ENCODE assay signal across 9 cellular contexts in the genomic region with DNA sequence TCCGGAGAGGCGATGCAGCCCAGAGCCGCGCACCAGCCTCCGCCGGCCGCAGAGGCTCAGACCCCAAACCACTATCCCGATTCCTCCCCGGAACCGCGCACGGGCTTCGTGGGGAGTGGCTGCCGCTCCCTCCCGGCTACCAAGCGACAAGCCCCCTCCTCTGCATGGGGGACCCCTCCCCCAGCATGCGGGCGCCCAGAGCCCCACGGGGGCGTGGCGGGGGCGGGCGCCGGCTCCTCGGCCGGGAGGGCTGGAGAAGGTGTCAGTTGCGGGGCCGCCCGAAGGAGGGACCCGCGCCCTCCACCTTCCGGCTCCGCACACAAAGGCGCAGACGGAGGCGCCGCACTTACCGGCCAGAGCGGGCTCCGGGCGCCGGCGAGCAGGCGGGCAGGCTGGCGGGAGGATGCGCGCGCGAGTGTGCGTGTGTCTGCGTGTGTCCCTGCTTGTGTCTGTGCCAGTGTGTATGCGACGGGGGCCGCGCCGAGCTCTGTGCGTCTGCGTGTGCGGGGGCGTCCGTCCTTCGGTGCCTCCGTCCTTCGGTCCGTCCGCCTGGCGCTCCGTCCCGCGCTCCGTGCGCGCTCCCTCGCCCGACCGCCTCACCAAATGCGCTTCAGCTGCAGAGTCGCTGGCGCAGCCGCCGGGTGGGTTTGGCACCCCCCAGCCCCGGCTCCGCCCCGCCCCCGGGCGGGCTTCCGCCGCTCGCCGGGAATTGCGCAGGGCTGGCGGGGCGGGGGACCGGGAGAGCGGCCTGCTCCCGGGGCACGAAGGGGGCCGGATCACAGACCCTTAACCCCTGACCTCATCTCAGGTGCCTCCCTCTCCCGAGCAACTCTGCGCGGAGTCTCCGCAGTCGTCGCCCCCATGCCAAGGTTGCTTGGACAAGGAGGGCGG. TPM values are rescaled to one million over a fixed set of nuclear protein-coding genes. Genes with fewer than 3 reads are reported as not detected.
DNase-seq lines count a peak whose midpoint lies in the region; ATAC-seq lines count a peak whose summit lies in the region.
"Had no signal": no experiment of that assay in that cellular context is flagged by ENCODE, and none has a peak within 500 bp of the region (broad histone marks: within the 10 kb centered on the region; RNA-seq: fewer than 3 reads in every experiment).

A gene (minus strand): TSS at position 624 of the 891 bp plus-strand sequence. CDS start 19,840 bp downstream, outside the sequence.

- DNase-seq in activated naive CD8-positive, alpha-beta T cell treated with anti-CD3 and anti-CD28 coated beads, Interleukin-2, amount 10 ng/mL, durations not matched to agents 7 days and 5 days, result no peak
- DNase-seq in activated CD4-positive, alpha-beta memory T cell treated with anti-CD3 and anti-CD28 coated beads for 36 hours, result no peak
- DNase-seq in NAMALWA (ENCODE audit: low spot score), result no peak
- no peak for DNase-seq in mucosa of gallbladder (ENCODE audit: low spot score)
- DNase-seq: activated CD8-positive, alpha-beta memory T cell treated with anti-CD3 and anti-CD28 coated beads, Interleukin-2, amount 50 U/mL, for 48 hours had no signal

- H3K9ac ChIP-seq in HUES6 (ENCODE audit: low read length) (peak within 1 kb of the TSS; percentile 45), iPS-15b (ENCODE audit: low read depth, low read length) (peak within 1 kb of the TSS; percentile 30), skeletal muscle tissue (ENCODE audit: low read depth in 1 of 3, low read length in 3 of 3) (no peak within 1 kb of the TSS)

- H3K9me3 ChIP-seq in HUES6 (ENCODE audit: control insufficient read depth, insufficient read depth, low read depth, low read length), result no peaks in the 10 kb centered on the region
- no peaks in the 10 kb centered on the region for H3K9me3 ChIP-seq in iPS-15b (ENCODE audit: control insufficient read depth, insufficient read depth, low read length)
- no peaks in the 10 kb centered on the region for H3K9me3 ChIP-seq in skeletal muscle tissue (ENCODE audit: control insufficient read depth in 3 of 3, low read length in 3 of 3)

- H3K27me3 ChIP-seq in HUES6 (ENCODE audit: control insufficient read depth, insufficient read depth, low read length) (peaks cover 88% of the 10 kb centered on the region), iPS-15b (ENCODE audit: control insufficient read depth, insufficient read depth, low read length) (peaks cover 63% of the 10 kb centered on the region), skeletal muscle tissue (ENCODE audit: control insufficient read depth in 3 of 3, insufficient read depth in 3 of 3, low read length in 3 of 3) (peaks cover 25 to 39% (median 32%) of the 10 kb centered on the region in 3 donors)

- peak within 1 kb of the TSS; percentile 92 for H3K4me3 ChIP-seq in HUES6 (ENCODE audit: low read depth, low read length)
- peak within 1 kb of the TSS; percentile 80 for H3K4me3 ChIP-seq in iPS-15b (ENCODE audit: low read depth, low read length)
- H3K4me3 ChIP-seq in skeletal muscle tissue (ENCODE audit: low read length in 3 of 3), result peak within 1 kb of the TSS in 2 of 3 donors; percentile 43 to 63

- peak within 1 kb of the TSS; percentile 37 for H3K4me3 Mint-ChIP-seq in activated naive CD8-positive, alpha-beta T cell treated with anti-CD3 and anti-CD28 coated beads, Interleukin-2, amount 10 ng/mL, durations not matched to agents 7 days and 5 days
- no peak within 1 kb of the TSS for H3K4me3 Mint-ChIP-seq in activated CD4-positive, alpha-beta memory T cell treated with anti-CD3 and anti-CD28 coated beads for 36 hours

- no peaks in the 10 kb centered on the region for H3K9me3 Mint-ChIP-seq in activated naive CD8-positive, alpha-beta T cell treated with anti-CD3 and anti-CD28 coated beads, Interleukin-2, amount 10 ng/mL, durations not matched to agents 7 days and 5 days
- no peaks in the 10 kb centered on the region for H3K9me3 Mint-ChIP-seq in activated CD4-positive, alpha-beta memory T cell treated with anti-CD3 and anti-CD28 coated beads for 36 hours

- no peak within 1 kb of the TSS for H3K27ac ChIP-seq in HUES6 (ENCODE audit: low read depth, low read length)
- no peak within 1 kb of the TSS for H3K27ac ChIP-seq in skeletal muscle tissue (ENCODE audit: low read depth, low read length)

- no peak for ATAC-seq in activated naive CD8-positive, alpha-beta T cell treated with anti-CD3 and anti-CD28 coated beads, Interleukin-2, amount 10 ng/mL, durations not matched to agents 7 days and 5 days (ENCODE audit: low read depth)
- ATAC-seq in HG03469 (IDR thresholded peaks at IDR 0.05; ENCODE audit: unreplicated experiment), result no peak

- peaks cover 67% of the 10 kb centered on the region for H3K27me3 Mint-ChIP-seq in activated naive CD8-positive, alpha-beta T cell treated with anti-CD3 and anti-CD28 coated beads, Interleukin-2, amount 10 ng/mL, durations not matched to agents 7 days and 5 days
- H3K27me3 Mint-ChIP-seq in activated CD4-positive, alpha-beta memory T cell treated with anti-CD3 and anti-CD28 coated beads for 36 hours, result peaks cover 39% of the 10 kb centered on the region

- H3K4me1 Mint-ChIP-seq in activated naive CD8-positive, alpha-beta T cell treated with anti-CD3 and anti-CD28 coated beads, Interleukin-2, amount 10 ng/mL, durations not matched to agents 7 days and 5 days, result no peaks in the 10 kb centered on the region
- H3K4me1 Mint-ChIP-seq in activated CD4-positive, alpha-beta memory T cell treated with anti-CD3 and anti-CD28 coated beads for 36 hours (ENCODE audit: low read depth), result peaks cover 3% of the 10 kb centered on the region

- intact Hi-C loops in activated CD4-positive, alpha-beta memory T cell treated with anti-CD3 and anti-CD28 coated beads for 36 hours (cut with micrococcal nuclease), result no loop called here

- POLR2A ChIA-PET in activated naive CD8-positive, alpha-beta T cell treated with anti-CD3 and anti-CD28 coated beads, Interleukin-2, amount 10 ng/mL, durations not matched to agents 7 days and 5 days (lab: Charles Lee), result no interaction called here
- POLR2A ChIA-PET in activated CD4-positive, alpha-beta memory T cell treated with anti-CD3 and anti-CD28 coated beads for 36 hours (lab: Charles Lee), result no interaction called here

- no peaks in the 10 kb centered on the region for H3K36me3 ChIP-seq in HUES6 (ENCODE audit: control insufficient read depth, insufficient read depth, low read length)
- no peaks in the 10 kb centered on the region for H3K36me3 ChIP-seq in iPS-15b (ENCODE audit: control insufficient read depth, insufficient read depth, low read length)
- no peaks in the 10 kb centered on the region for H3K36me3 ChIP-seq in skeletal muscle tissue (ENCODE audit: control insufficient read depth in 3 of 3, insufficient read depth in 3 of 3, low read length in 3 of 3)

- H3K36me3 Mint-ChIP-seq in activated naive CD8-positive, alpha-beta T cell treated with anti-CD3 and anti-CD28 coated beads, Interleukin-2, amount 10 ng/mL, durations not matched to agents 7 days and 5 days, result no peaks in the 10 kb centered on the region
- H3K36me3 Mint-ChIP-seq in activated CD4-positive, alpha-beta memory T cell treated with anti-CD3 and anti-CD28 coated beads for 36 hours, result no peaks in the 10 kb centered on the region

- H3K27ac Mint-ChIP-seq in activated naive CD8-positive, alpha-beta T cell treated with anti-CD3 and anti-CD28 coated beads, Interleukin-2, amount 10 ng/mL, durations not matched to agents 7 days and 5 days, result no peak within 1 kb of the TSS
- no peak within 1 kb of the TSS for H3K27ac Mint-ChIP-seq in activated CD4-positive, alpha-beta memory T cell treated with anti-CD3 and anti-CD28 coated beads for 36 hours

- CTCF ChIA-PET in activated CD4-positive, alpha-beta memory T cell treated with anti-CD3 and anti-CD28 coated beads for 36 hours (lab: Charles Lee), result interaction anchor here (0.6 to 0.7 kb wide), 2 partner anchors 14 to 70 kb away, joined by 3 read pairs; no protein-coding TSS in a partner anchor

- H3K4me1 ChIP-seq in HUES6 (ENCODE audit: control insufficient read depth, insufficient read depth, low read length), result peaks cover 9% of the 10 kb centered on the region; the same call in 1 of the 2 replicates
- no peaks in the 10 kb centered on the region for H3K4me1 ChIP-seq in iPS-15b (ENCODE audit: control insufficient read depth, insufficient read depth, low read length)
- H3K4me1 ChIP-seq in skeletal muscle tissue (ENCODE audit: control insufficient read depth in 3 of 3, insufficient read depth in 3 of 3, low read length in 3 of 3), result peaks cover 0 to 5% (median 3%) of the 10 kb centered on the region in 3 donors

RNA-seq across cellular contexts. Expression of the gene that starts here (rescaled TPM):
- total RNA-seq in activated naive CD8-positive, alpha-beta T cell treated with anti-CD3 and anti-CD28 coated beads, Interleukin-2, amount 10 ng/mL, durations not matched to agents 7 days and 5 days, result not detected
- total RNA-seq in skeletal muscle tissue (not detected), mucosa of gallbladder (0.43 TPM)
- total RNA-seq in activated CD4-positive, alpha-beta memory T cell treated with anti-CD3 and anti-CD28 coated beads for 36 hours, result not detected

Comparison
In these comparisons a context has a peak if more than half of its experiments do, and no peak if none do; other contexts are left out.
1. H3K9ac ChIP-seq: peak in HUES6 (single experiment) and iPS-15b (single experiment); none in skeletal muscle tissue (0 of 3).
2. Peak in every context shown above with its lines, with median percentiles within 50 percentile points of each other: H3K4me3 ChIP-seq.